16 cellular contexts compared by ENCODE assay signal in genomic region chr10:26642896-26643653, GRCh38.
"Had no signal": no experiment of that assay in that cellular context is flagged by ENCODE, and none has a peak within 500 bp of the region (broad histone marks: within the 10 kb centered on the region; RNA-seq: fewer than 3 reads in every experiment).

No MANE protein-coding gene starts in this region.

- H3K27me3 Mint-ChIP-seq: activated B cell treated with CpG ODN at 0.5 μM for 24 hours; activated CD4-positive, alpha-beta T cell treated with anti-CD3 and anti-CD28 coated beads, Interleukin-2, amount 10 ng/mL, durations not matched to agents 24 days and 14 days; stimulated activated naive B cell treated with anti-CD40 and anti-IgM and Interleukin-4, amounts not matched to agents 10 μg/mL and 1 μg/mL and 100 μg/mL, for 72 hours had no signal

- H3K36me3 Mint-ChIP-seq: activated naive CD4-positive, alpha-beta T cell treated with anti-CD3 and anti-CD28 coated beads, Interleukin-2, amount 50 U/mL, for 72 hours; natural killer cell; stimulated activated naive B cell treated with anti-CD40 and anti-IgM and Interleukin-4, amounts not matched to agents 10 μg/mL and 1 μg/mL and 100 μg/mL, for 72 hours had no signal

- DNase-seq: activated B cell treated with CpG ODN at 0.5 μM for 24 hours; activated CD4-positive, alpha-beta T cell treated with anti-CD3 and anti-CD28 coated beads, Interleukin-2, amount 10 ng/mL, durations not matched to agents 24 days and 14 days; activated CD8-positive, alpha-beta memory T cell treated with anti-CD3 and anti-CD28 coated beads, Interleukin-2, amount 50 U/mL, for 4 hours; activated CD8-positive, alpha-beta T cell treated with anti-CD3 and anti-CD28 coated beads, Interleukin-2, amount 10 ng/mL, durations not matched to agents 7 days and 5 days; activated gamma-delta T cell; activated T-cell treated with anti-CD3 and anti-CD28 coated beads, Interleukin-2, amount 50 U/mL, for 48 hours; kidney; left lung; natural killer cell; stimulated activated CD4-positive, alpha-beta T cell treated with anti-CD3 and anti-CD28 coated beads, Interleukin-2, amount 100 ng/mL, for 48 hours; stimulated activated naive B cell treated with anti-CD40 and anti-IgM and Interleukin-4, amounts not matched to agents 10 μg/mL and 1 μg/mL and 100 μg/mL, for 72 hours had no signal

- H3K4me3 Mint-ChIP-seq: activated B cell treated with CpG ODN at 0.5 μM for 24 hours; activated CD4-positive, alpha-beta T cell treated with anti-CD3 and anti-CD28 coated beads, Interleukin-2, amount 10 ng/mL, durations not matched to agents 24 days and 14 days; activated CD8-positive, alpha-beta T cell treated with anti-CD3 and anti-CD28 coated beads, Interleukin-2, amount 10 ng/mL, durations not matched to agents 7 days and 5 days; natural killer cell; stimulated activated naive B cell treated with anti-CD40 and anti-IgM and Interleukin-4, amounts not matched to agents 10 μg/mL and 1 μg/mL and 100 μg/mL, for 72 hours had no signal

- H3K9me3 Mint-ChIP-seq: activated B cell treated with CpG ODN at 0.5 μM for 24 hours; activated CD4-positive, alpha-beta T cell treated with anti-CD3 and anti-CD28 coated beads, Interleukin-2, amount 10 ng/mL, durations not matched to agents 24 days and 14 days; natural killer cell had no signal

- H3K9me3 ChIP-seq: esophagus muscularis mucosa, left lung, vagina had no signal

- H3K79me2 ChIP-seq: hepatocyte had no signal

- H3K27me3 ChIP-seq: esophagus muscularis mucosa, hepatocyte, left lung, tibial nerve, vagina had no signal

- H3K4me2 ChIP-seq: hepatocyte had no signal

- H3K4me1 ChIP-seq: esophagus muscularis mucosa, left lung, tibial nerve, vagina had no signal

- H3K27ac ChIP-seq: esophagus muscularis mucosa, hepatocyte, left lung, tibial nerve, vagina had no signal

- H3K4me1 Mint-ChIP-seq: activated B cell treated with CpG ODN at 0.5 μM for 24 hours; activated CD4-positive, alpha-beta T cell treated with anti-CD3 and anti-CD28 coated beads, Interleukin-2, amount 10 ng/mL, durations not matched to agents 24 days and 14 days; natural killer cell; stimulated activated naive B cell treated with anti-CD40 and anti-IgM and Interleukin-4, amounts not matched to agents 10 μg/mL and 1 μg/mL and 100 μg/mL, for 72 hours had no signal

- H3K27ac Mint-ChIP-seq: activated B cell treated with CpG ODN at 0.5 μM for 24 hours; activated CD4-positive, alpha-beta T cell treated with anti-CD3 and anti-CD28 coated beads, Interleukin-2, amount 10 ng/mL, durations not matched to agents 24 days and 14 days; activated CD8-positive, alpha-beta T cell treated with anti-CD3 and anti-CD28 coated beads, Interleukin-2, amount 10 ng/mL, durations not matched to agents 7 days and 5 days; activated naive CD4-positive, alpha-beta T cell treated with anti-CD3 and anti-CD28 coated beads, Interleukin-2, amount 50 U/mL, for 72 hours; natural killer cell; stimulated activated naive B cell treated with anti-CD40 and anti-IgM and Interleukin-4, amounts not matched to agents 10 μg/mL and 1 μg/mL and 100 μg/mL, for 72 hours had no signal

- H2AFZ ChIP-seq: hepatocyte had no signal

- H3K36me3 ChIP-seq: esophagus muscularis mucosa, left lung, tibial nerve, vagina had no signal

- H3K4me3 ChIP-seq: esophagus muscularis mucosa, hepatocyte, left lung, tibial nerve, vagina had no signal

- ATAC-seq: activated CD8-positive, alpha-beta T cell treated with anti-CD3 and anti-CD28 coated beads, Interleukin-2, amount 10 ng/mL, durations not matched to agents 7 days and 5 days; activated naive CD4-positive, alpha-beta T cell treated with anti-CD3 and anti-CD28 coated beads, Interleukin-2, amount 50 U/mL, for 72 hours; left lung; natural killer cell; stimulated activated naive B cell treated with anti-CD40 and anti-IgM and Interleukin-4, amounts not matched to agents 10 μg/mL and 1 μg/mL and 100 μg/mL, for 72 hours had no signal
